1 cellular context compared by ENCODE assay signal in genomic region chr5:74075496-74075895, GRCh38.
TF ChIP-seq lines count a peak whose summit lies in the region.

No MANE protein-coding gene starts in this region.

TF ChIP-seq in GM23338, 12 proteins besides CTCF, POLR2A, EP300 and RAD21 (continued from another document):
- no peak for TF ChIP-seq REST (IDR thresholded peaks at IDR 0.05; ENCODE audit: unreplicated experiment)
